8 cellular contexts compared by ENCODE assay signal in genomic region chr2:73983322-73984202, GRCh38. TPM values are rescaled to one million over a fixed set of nuclear protein-coding genes. Genes with fewer than 3 reads are reported as not detected.
DNase-seq lines count a peak whose midpoint lies in the region; ATAC-seq, FAIRE-seq and TF ChIP-seq lines count a peak whose summit lies in the region.

No MANE protein-coding gene starts in this region.

- intact Hi-C loops in GM12878 (cut with micrococcal nuclease; ENCODE audit: unreplicated experiment) = loop anchor here (1.0 to 10.0 kb wide), 4 partner anchors 12 to 159 kb away; partner anchors contain the start of genes DGUOK and STAMBP

- peak in 1 of 3 experiments; percentile 13; a peak in 1 of 6 replicates for TF ChIP-seq CTCF in GM12878 (IDR thresholded peaks at IDR 0.05 in 2 of 3, conservative IDR thresholded peaks at IDR 0.05 in 1 of 3; ENCODE audit: control insufficient read depth in 2 of 3, extremely low read depth in 1 of 3, insufficient read depth in 1 of 3, low read depth in 3 of 3, low read length in 3 of 3)

- 14% methylated on average over 35 of the region's 35 CpGs for whole genome bisulfite sequencing in GM12878 (ENCODE audit: insufficient coverage, insufficient replicate concordance, low lambda C conversion rate, missing lambda C conversion rate)

- H2AFZ ChIP-seq in GM12878 (ENCODE audit: control insufficient read depth, low read depth, low read length) = peak overlapping the region; percentile 52

- peak; percentile 42 for TF ChIP-seq RAD21 in GM12878 (IDR thresholded peaks at IDR 0.05; ENCODE audit: insufficient read depth, low read depth, low read length)

- peaks cover 12% of the 10 kb centered on the region; the same call in 1 of the 2 replicates for H4K20me1 ChIP-seq in GM12878 (ENCODE audit: control insufficient read depth, insufficient read depth)

- no peaks in the 10 kb centered on the region for H3K27me3 ChIP-seq in GM12878 (replicated peaks in 1 of 2; ENCODE audit: control insufficient read depth in 2 of 2, insufficient read depth in 2 of 2, low read length in 1 of 2)

- in situ Hi-C loops in GM12878 (cut with MboI) = no loop called here

- peak overlapping the region; percentile 60 for H3K4me2 ChIP-seq in GM12878 (ENCODE audit: control insufficient read depth, insufficient read depth)

- peak; percentile 40 for DNase-seq in activated CD4-positive, alpha-beta T cell treated with anti-CD3 and anti-CD28 coated beads for 48 hours
- DNase-seq in activated CD4-positive, alpha-beta T cell treated with anti-CD3 and anti-CD28 coated beads, Interleukin-2, amount 50 U/mL, for 48 hours = no peak
- DNase-seq in NCI-H2081 treated with DMSO at 0.1 percent for 48 hours (lab: John Stamatoyannopoulos, UW) (peak; percentile 20), GM12878 (ENCODE audit: low read depth, low spot score) (no peak), left lobe of liver (ENCODE audit: low spot score) (peak; percentile 91), superior temporal gyrus (ENCODE audit: extremely low spot score) (peak; percentile 33), NK-92 (lab: John Stamatoyannopoulos, UW; ENCODE audit: unreplicated experiment) (no peak)
- DNase-seq in effector CD4-positive, alpha-beta T cell = no peak

- BruUV-seq in GM12878 (replicated peaks; lab: Mats Ljungman, UMichigan) = TSS peak; percentile 40

- TF ChIP-seq EP300 in GM12878 (IDR thresholded peaks at IDR 0.05; ENCODE audit: borderline replicate concordance in 1 of 2, control insufficient read depth in 1 of 2, low read depth in 2 of 2, low read length in 2 of 2) = no peak

- peak overlapping the region; percentile 83 for H3K4me3 ChIP-seq in GM12878

- peak overlapping the region; percentile 79 for H3K9ac ChIP-seq in GM12878 (ENCODE audit: control insufficient read depth, insufficient read depth, low read length)

- peaks cover 82% of the 10 kb centered on the region for H3K79me2 ChIP-seq in GM12878 (ENCODE audit: control insufficient read depth, insufficient read depth, low read length)

- CTCF ChIA-PET in GM12878 (lab: Yijun Ruan, JAX) = interaction anchor here (1.4 kb wide), 1 partner anchor 160 kb away, joined by 3 read pairs; no protein-coding TSS in a partner anchor

- peaks cover 20% of the 10 kb centered on the region for H3K4me1 ChIP-seq in GM12878 (ENCODE audit: control insufficient read depth, insufficient read depth, low read length)

- POLR2A ChIA-PET in GM12878 (lab: Charles Lee) = interaction anchor here (1.0 to 3.6 kb wide), 2 partner anchors 19 to 37 kb away, joined by 3 to 19 read pairs; no protein-coding TSS in a partner anchor

- no peak for FAIRE-seq in GM12878 (lab: Jason Lieb, UNC)

- H3K27ac ChIP-seq in GM12878 (ENCODE audit: control insufficient read depth, insufficient read depth) = peak overlapping the region; percentile 88

- no peak for TF ChIP-seq POLR2A in GM12878 (IDR thresholded peaks at IDR 0.05; ENCODE audit: low read depth, low read length)

- H3K9me3 ChIP-seq in GM12878 (replicated peaks; ENCODE audit: control insufficient read depth, insufficient read depth, low read length) = no peaks in the 10 kb centered on the region

- SMC1A ChIA-PET in GM12878 (lab: Charles Lee; ENCODE audit: uncharacterized antibody, unreplicated experiment) = interaction anchor here (0.6 to 1.3 kb wide), 4 partner anchors 11 to 50 kb away, joined by 3 to 6 read pairs (median 4); no protein-coding TSS in a partner anchor

- RAD21 ChIA-PET in GM12878 (lab: Charles Lee; ENCODE audit: unreplicated experiment) = interaction anchor here (4.4 kb wide), 1 partner anchor 13 kb away, joined by 23 read pairs; no protein-coding TSS in a partner anchor

- ATAC-seq in GM12878 = peak; percentile 23
- peak; percentile 73 for ATAC-seq in left lobe of liver

- H3K36me3 ChIP-seq in GM12878 (ENCODE audit: control insufficient read depth in 2 of 2, insufficient read depth in 2 of 2, low read length in 1 of 2) = peaks cover 0 to 13% of the 10 kb centered on the region in 2 experiments; a peak in 1 of 4 replicates

TF ChIP-seq in GM12878, 131 proteins besides CTCF, POLR2A, EP300 and RAD21 (continues in another document):
- TF ChIP-seq FOXM1 (IDR thresholded peaks at IDR 0.05; ENCODE audit: low read depth, low read length) = no peak
- TF ChIP-seq, protein P1, sequence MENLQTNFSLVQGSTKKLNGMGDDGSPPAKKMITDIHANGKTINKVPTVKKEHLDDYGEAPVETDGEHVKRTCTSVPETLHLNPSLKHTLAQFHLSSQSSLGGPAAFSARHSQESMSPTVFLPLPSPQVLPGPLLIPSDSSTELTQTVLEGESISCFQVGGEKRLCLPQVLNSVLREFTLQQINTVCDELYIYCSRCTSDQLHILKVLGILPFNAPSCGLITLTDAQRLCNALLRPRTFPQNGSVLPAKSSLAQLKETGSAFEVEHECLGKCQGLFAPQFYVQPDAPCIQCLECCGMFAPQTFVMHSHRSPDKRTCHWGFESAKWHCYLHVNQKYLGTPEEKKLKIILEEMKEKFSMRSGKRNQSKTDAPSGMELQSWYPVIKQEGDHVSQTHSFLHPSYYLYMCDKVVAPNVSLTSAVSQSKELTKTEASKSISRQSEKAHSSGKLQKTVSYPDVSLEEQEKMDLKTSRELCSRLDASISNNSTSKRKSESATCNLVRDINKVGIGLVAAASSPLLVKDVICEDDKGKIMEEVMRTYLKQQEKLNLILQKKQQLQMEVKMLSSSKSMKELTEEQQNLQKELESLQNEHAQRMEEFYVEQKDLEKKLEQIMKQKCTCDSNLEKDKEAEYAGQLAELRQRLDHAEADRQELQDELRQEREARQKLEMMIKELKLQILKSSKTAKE (IDR thresholded peaks at IDR 0.05; ENCODE audit: low read depth, poor library complexity, severe bottlenecking) = no peak
- no peak for TF ChIP-seq PKNOX1 (IDR thresholded peaks at IDR 0.05)
- no peak for TF ChIP-seq CEBPB (IDR thresholded peaks at IDR 0.05; ENCODE audit: borderline replicate concordance in 1 of 2, low read depth in 2 of 2, low read length in 2 of 2)
- TF ChIP-seq RELA (IDR thresholded peaks at IDR 0.05; ENCODE audit: borderline replicate concordance, partially characterized antibody) = no peak
- no peak for TF ChIP-seq WRNIP1 (IDR thresholded peaks at IDR 0.05; ENCODE audit: borderline replicate concordance, low read depth, low read length)
- TF ChIP-seq, protein P2, sequence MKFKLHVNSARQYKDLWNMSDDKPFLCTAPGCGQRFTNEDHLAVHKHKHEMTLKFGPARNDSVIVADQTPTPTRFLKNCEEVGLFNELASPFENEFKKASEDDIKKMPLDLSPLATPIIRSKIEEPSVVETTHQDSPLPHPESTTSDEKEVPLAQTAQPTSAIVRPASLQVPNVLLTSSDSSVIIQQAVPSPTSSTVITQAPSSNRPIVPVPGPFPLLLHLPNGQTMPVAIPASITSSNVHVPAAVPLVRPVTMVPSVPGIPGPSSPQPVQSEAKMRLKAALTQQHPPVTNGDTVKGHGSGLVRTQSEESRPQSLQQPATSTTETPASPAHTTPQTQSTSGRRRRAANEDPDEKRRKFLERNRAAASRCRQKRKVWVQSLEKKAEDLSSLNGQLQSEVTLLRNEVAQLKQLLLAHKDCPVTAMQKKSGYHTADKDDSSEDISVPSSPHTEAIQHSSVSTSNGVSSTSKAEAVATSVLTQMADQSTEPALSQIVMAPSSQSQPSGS (IDR thresholded peaks at IDR 0.05; ENCODE audit: low read length) = no peak

RNA-seq across cellular contexts. Expression of gene TET3, which starts 1.1 kb away (rescaled TPM):
- 80.8 and 86.7 TPM in 2 replicates for total RNA-seq in GM12878 (2013; cell fraction: nucleolus; rRNA removed)
- total RNA-seq in GM12878 (2014; rRNA removed) (8.2 and 8.6 TPM in 2 replicates), GM12878 (2014; rRNA removed; fragmentation: Illumina TruSeq; extraction: Trizol) (7.9 and 8.3 TPM in 2 replicates), GM12878 (2021) (23.8 and 25.9 TPM in 2 replicates), left lobe of liver (7.3 TPM)
- 6.2 TPM for polyA plus RNA-seq in GM12878 (2011; ENCODE audit: low read depth)
- polyA plus RNA-seq in GM12878 (2011; rRNA removed) (10.0 and 11.2 TPM in 2 replicates), GM12878 (2014; fragmentation: Illumina TruSeq; extraction: Trizol) (10.0 and 11.3 TPM in 2 replicates), GM12878 (2014; fragmentation: Nextera tagmentation; extraction: Ambion mirVana) (under 1 TPM; 0.77 to 0.84 TPM), GM12878 (2014; rRNA removed) (10.5 and 10.6 TPM in 2 replicates), GM12878 (2016; fragmentation: Nextera tagmentation; extraction: Ambion mirVana) (1 to 10 TPM; 2.1 to 2.7 TPM)
- polyA plus RNA-seq in GM12878 (2011; cell fraction: cytosol; rRNA removed) = 7.3 and 8.3 TPM in 2 replicates
- polyA plus RNA-seq in GM12878 (2011; cell fraction: nucleus; rRNA removed) = 27.5 and 29.7 TPM in 2 replicates
- polyA plus RNA-seq in GM12878 (2012) = 11.7 and 11.9 TPM in 2 replicates
- polyA minus RNA-seq in GM12878 (2011; rRNA and poly(A)+ RNA removed) = 14.6 and 21.8 TPM in 2 replicates
- polyA minus RNA-seq in GM12878 (2011; cell fraction: cytosol; rRNA and poly(A)+ RNA removed) = 10.1 and 12.2 TPM in 2 replicates
- 15.4 and 28.9 TPM in 2 replicates for polyA minus RNA-seq in GM12878 (2011; cell fraction: nucleus; rRNA and poly(A)+ RNA removed)

RNA-seq across cellular contexts. Expression of gene DGUOK, which starts 56.9 kb away (rescaled TPM):
- 26.2 and 27.7 TPM in 2 replicates for total RNA-seq in GM12878 (2013; cell fraction: nucleolus; rRNA removed)
- total RNA-seq in GM12878 (2014; rRNA removed) = 64.4 and 68.4 TPM in 2 replicates
- total RNA-seq in GM12878 (2014; rRNA removed; fragmentation: Illumina TruSeq; extraction: Trizol) = 64.7 and 68.7 TPM in 2 replicates
- total RNA-seq in GM12878 (2021) = 69.2 and 74.2 TPM in 2 replicates
- 110 TPM for polyA plus RNA-seq in GM12878 (2011; ENCODE audit: low read depth)
- 86.6 and 100 TPM in 2 replicates for polyA plus RNA-seq in GM12878 (2011; rRNA removed)
- 96.8 and 103 TPM in 2 replicates for polyA plus RNA-seq in GM12878 (2011; cell fraction: cytosol; rRNA removed)
- polyA plus RNA-seq in GM12878 (2011; cell fraction: nucleus; rRNA removed) = 55.5 and 77.9 TPM in 2 replicates
- polyA plus RNA-seq in GM12878 (2012) = 84.5 and 96.5 TPM in 2 replicates
- 84.7 and 89.8 TPM in 2 replicates for polyA plus RNA-seq in GM12878 (2014; fragmentation: Illumina TruSeq; extraction: Trizol)
- polyA plus RNA-seq in GM12878 (2014; fragmentation: Nextera tagmentation; extraction: Ambion mirVana) = 100 to 1,000 TPM; 175 to 234 TPM
- polyA plus RNA-seq in GM12878 (2014; rRNA removed) = 84.3 and 93.0 TPM in 2 replicates
- polyA plus RNA-seq in GM12878 (2016; fragmentation: Nextera tagmentation; extraction: Ambion mirVana) = 100 to 1,000 TPM; 147 to 156 TPM
- 20.6 and 38.0 TPM in 2 replicates for polyA minus RNA-seq in GM12878 (2011; rRNA and poly(A)+ RNA removed)
- polyA minus RNA-seq in GM12878 (2011; cell fraction: cytosol; rRNA and poly(A)+ RNA removed) = 8.4 and 14.6 TPM in 2 replicates
- 16.9 and 26.9 TPM in 2 replicates for polyA minus RNA-seq in GM12878 (2011; cell fraction: nucleus; rRNA and poly(A)+ RNA removed)
- 14.7 TPM for total RNA-seq in left lobe of liver

Comparison
In these comparisons a context has a peak if more than half of its experiments do, and no peak if none do; other contexts are left out.
1. DNase-seq: peak in activated CD4-positive, alpha-beta T cell treated with anti-CD3 and anti-CD28 coated beads for 48 hours (single experiment), NCI-H2081 treated with DMSO at 0.1 percent for 48 hours (single experiment), left lobe of liver (single experiment) and superior temporal gyrus (single experiment); none in activated CD4-positive, alpha-beta T cell treated with anti-CD3 and anti-CD28 coated beads, Interleukin-2, amount 50 U/mL, for 48 hours (0 of 2), GM12878 (single experiment), effector CD4-positive, alpha-beta T cell (single experiment) and NK-92 (single experiment).